In the genomic region with DNA sequence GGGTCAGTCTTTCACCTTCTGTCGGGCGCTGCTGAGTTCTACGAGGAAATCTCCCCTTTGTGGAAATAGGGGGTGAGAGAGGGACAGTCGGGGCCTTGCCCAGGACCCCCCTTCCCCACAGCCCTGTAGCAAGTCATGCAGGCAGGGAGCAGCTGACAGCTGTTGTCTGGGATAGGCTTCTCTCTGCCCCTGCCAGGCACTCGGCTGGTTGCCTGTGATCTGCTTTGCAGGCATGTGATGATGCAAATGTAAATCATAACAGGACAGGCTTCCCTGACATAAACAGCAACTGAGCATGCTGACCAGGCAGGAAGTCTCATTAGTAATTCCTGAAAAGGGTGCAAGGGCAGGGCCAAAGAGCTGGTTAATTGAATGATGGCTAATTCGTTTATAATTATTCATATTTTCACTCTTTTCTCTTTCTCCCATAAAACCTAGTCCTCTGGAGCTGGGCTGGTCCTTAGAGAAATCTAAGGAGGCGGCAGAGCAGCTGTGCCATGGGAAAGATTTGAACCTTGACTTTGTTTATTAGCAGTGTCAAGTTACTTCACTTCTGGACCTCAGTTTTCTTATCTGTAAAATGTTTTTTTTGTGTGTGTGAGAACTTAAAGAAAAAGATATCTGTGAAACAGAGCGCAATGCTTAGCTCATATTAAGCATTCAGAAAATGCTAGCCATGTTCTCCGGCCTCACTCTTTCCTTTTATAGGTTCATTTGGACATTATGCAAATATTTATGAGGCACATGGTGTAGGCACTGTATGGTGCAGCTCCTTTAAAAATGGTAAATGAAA, we compare ENCODE assay signal across 9 cellular contexts.
DNase-seq lines count a peak whose midpoint lies in the region; ATAC-seq lines count a peak whose summit lies in the region.
"Had no signal": no experiment of that assay in that cellular context is flagged by ENCODE, and none has a peak within 500 bp of the region (broad histone marks: within the 10 kb centered on the region; RNA-seq: fewer than 3 reads in every experiment).

No MANE protein-coding gene starts in this region.

- intact Hi-C loops in left ventricle myocardium superior (cut with micrococcal nuclease) = no loop called here
- intact Hi-C loops in sciatic nerve (cut with DNase I) = no loop called here

- peak; percentile 3 for DNase-seq in HPDE6-E6E7 (ENCODE audit: extremely low spot score)
- DNase-seq in anterior cingulate cortex (lab: John Stamatoyannopoulos, UW) = peak in 44 of 58 donors; percentile 11 to 75 (median 44)
- DNase-seq in left ventricle myocardium superior = peak; percentile 55
- no peak for DNase-seq in sciatic nerve (ENCODE audit: low spot score)
- DNase-seq in activated T-cell treated with anti-CD3 and anti-CD28 coated beads, Interleukin-2, amount 50 U/mL, for 1 hour = no peak
- no peak for DNase-seq in NCI-H2081 (lab: John Stamatoyannopoulos, UW)
- no peak for DNase-seq in T-helper 9 cell
- DNase-seq in HuH-7.5 (ENCODE audit: low spot score) = no peak
- DNase-seq: NCI-H1105 treated with DMSO at 0.1 percent for 48 hours had no signal

- peak; percentile 81 for ATAC-seq in left ventricle myocardium superior
- peak; percentile 47 for ATAC-seq in sciatic nerve

Comparison
In these comparisons a context has a peak if more than half of its experiments do, and no peak if none do; other contexts are left out.
1. DNase-seq: peak in HPDE6-E6E7 (single experiment), anterior cingulate cortex (44 of 58) and left ventricle myocardium superior (single experiment); none in sciatic nerve (single experiment), activated T-cell treated with anti-CD3 and anti-CD28 coated beads, Interleukin-2, amount 50 U/mL, for 1 hour (single experiment), NCI-H2081 (0 of 2), T-helper 9 cell (single experiment) and HuH-7.5 (single experiment).